ENCODE assay signal across 19 cellular contexts in the genomic region with DNA sequence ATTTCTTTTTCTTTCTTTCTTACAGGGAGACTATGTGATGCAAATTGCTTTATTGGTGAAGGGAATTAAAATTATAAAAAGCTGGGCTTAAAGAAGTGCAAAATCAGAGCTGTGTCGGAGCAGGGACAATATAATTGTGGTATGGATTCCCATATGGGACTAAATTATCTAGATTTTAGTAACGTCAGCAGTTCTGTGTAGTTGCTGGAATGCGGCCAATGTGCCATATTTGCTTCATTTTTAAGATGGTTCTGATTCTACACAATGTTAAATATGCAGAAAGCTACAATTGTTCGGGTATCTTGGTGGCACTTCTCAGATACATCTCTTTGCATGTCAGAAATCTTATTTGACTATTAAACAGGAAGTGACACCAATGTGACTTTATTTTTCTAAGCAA.
DNase-seq lines count a peak whose midpoint lies in the region; ATAC-seq and TF ChIP-seq lines count a peak whose summit lies in the region.
"Had no signal": no experiment of that assay in that cellular context is flagged by ENCODE, and none has a peak within 500 bp of the region (broad histone marks: within the 10 kb centered on the region; RNA-seq: fewer than 3 reads in every experiment).

No MANE protein-coding gene starts in this region.

- no peak overlapping the region for H2BK120ac ChIP-seq in IMR-90 (ENCODE audit: low read depth, low read length)

- POLR2A ChIA-PET in A673 (lab: Charles Lee; ENCODE audit: low non-redundant PET) (interaction anchor here (0.7 kb wide), 1 partner anchor 10 kb away, joined by 6 read pairs; no protein-coding TSS in a partner anchor), IMR-90 (lab: Charles Lee; ENCODE audit: unreplicated experiment) (no interaction called here)

- TF ChIP-seq CTCF in A673 (conservative IDR thresholded peaks at IDR 0.05; ENCODE audit: low read depth, low read length), result no peak
- TF ChIP-seq CTCF in IMR-90 (conservative IDR thresholded peaks at IDR 0.05; ENCODE audit: low read depth, low read length), result no peak
- TF ChIP-seq CTCF in cardiac fibroblast (IDR thresholded peaks at IDR 0.05; ENCODE audit: low read depth, low read length), result no peak
- no peak for TF ChIP-seq CTCF in GM13976 (IDR thresholded peaks at IDR 0.05; ENCODE audit: borderline replicate concordance, control extremely low read depth, extremely low read depth, insufficient read depth, missing control alignments)

- H2AK9ac ChIP-seq in IMR-90 (replicated peaks; ENCODE audit: low read depth, low read length, poor library complexity), result no peak overlapping the region

- no peak for TF ChIP-seq RAD21 in IMR-90 (IDR thresholded peaks at IDR 0.05; ENCODE audit: low read length)

- H3K27ac ChIP-seq in A673 (ENCODE audit: low read depth, low read length, poor library complexity, severe bottlenecking) (no peak overlapping the region), IMR-90 (ENCODE audit: insufficient read depth, low read length) (no peak overlapping the region), iPS-18a (ENCODE audit: low read length) (peak overlapping the region; percentile 6)
- H3K27ac ChIP-seq: SJCRH30 had no signal

- no peak overlapping the region for H4K8ac ChIP-seq in IMR-90 (ENCODE audit: low read depth in 2 of 2, low read length in 2 of 2)

- no peak overlapping the region for H3K4me2 ChIP-seq in IMR-90 (ENCODE audit: low read depth, low read length)

- no peak overlapping the region for H4K5ac ChIP-seq in IMR-90 (ENCODE audit: low read depth, low read length)

- H3K27me3 ChIP-seq in A673 (replicated peaks; ENCODE audit: insufficient read depth, low read depth, low read length, poor library complexity) (no peaks in the 10 kb centered on the region), IMR-90 (ENCODE audit: control insufficient read depth, insufficient read depth, low read length) (no peaks in the 10 kb centered on the region), iPS-18a (ENCODE audit: control insufficient read depth, insufficient read depth, low read length) (no peaks in the 10 kb centered on the region)
- H3K27me3 ChIP-seq: SJCRH30 had no signal

- no TSS peak for BruUV-seq in A673 (replicated peaks; lab: Mats Ljungman, UMichigan)
- no TSS peak for BruUV-seq in IMR-90 (replicated peaks; lab: Mats Ljungman, UMichigan)

- H3K9ac ChIP-seq in IMR-90 (ENCODE audit: low read depth, low read length) (no peak overlapping the region), iPS-18a (ENCODE audit: low read length) (no peak overlapping the region)

- no peaks in the 10 kb centered on the region for H3K9me1 ChIP-seq in IMR-90 (ENCODE audit: insufficient read depth, low read length)

- no peaks in the 10 kb centered on the region for H3K36me3 ChIP-seq in A673 (ENCODE audit: insufficient read depth, low read length, poor library complexity, severe bottlenecking)
- no peaks in the 10 kb centered on the region for H3K36me3 ChIP-seq in IMR-90 (ENCODE audit: control insufficient read depth, insufficient read depth, low read length)
- H3K36me3 ChIP-seq in iPS-18a (ENCODE audit: control insufficient read depth, low read depth, low read length), result no peaks in the 10 kb centered on the region
- H3K36me3 ChIP-seq: SJCRH30 had no signal

- CTCF ChIA-PET in A673 (lab: Charles Lee), result no interaction called here
- CTCF ChIA-PET in IMR-90 (lab: Yijun Ruan, JAX), result no interaction called here

- no peak overlapping the region for H3K18ac ChIP-seq in IMR-90 (ENCODE audit: low read depth, low read length)

- no peak overlapping the region for H3K4ac ChIP-seq in IMR-90 (ENCODE audit: low read depth, low read length)

- no peak overlapping the region for H2BK20ac ChIP-seq in IMR-90 (ENCODE audit: low read depth, low read length)

- H2BK5ac ChIP-seq in IMR-90 (ENCODE audit: low read depth, low read length, poor library complexity, severe bottlenecking), result no peak overlapping the region

- H3K23ac ChIP-seq in IMR-90 (ENCODE audit: low read depth, low read length), result no peak overlapping the region

- no peak overlapping the region for H4K91ac ChIP-seq in IMR-90 (ENCODE audit: insufficient read depth, low read depth, low read length)

- ATAC-seq in IMR-90 (ENCODE audit: low read depth), result no peak
- ATAC-seq: GM12878 had no signal

- H3K56ac ChIP-seq in IMR-90 (ENCODE audit: extremely low read depth, insufficient read depth, low read length), result no peak overlapping the region

- dilution Hi-C loops in IMR-90 (cut with HindIII; ENCODE audit: low sequenced_read_pairs, unreplicated experiment), result no loop called here

- in situ Hi-C loops in IMR-90 (cut with MboI; ENCODE audit: low sequenced_read_pairs), result no loop called here
- in situ Hi-C loops in GM13976 (cut with MboI; ENCODE audit: low sequenced_read_pairs, unreplicated experiment), result no loop called here

- H2AK5ac ChIP-seq in IMR-90 (ENCODE audit: low read depth, low read length), result no peak overlapping the region

- H3K14ac ChIP-seq in IMR-90 (replicated peaks; ENCODE audit: low read depth, low read length), result no peak overlapping the region

- DNase-seq in A673 (ENCODE audit: low spot score) (peak; percentile 69), IMR-90 (no peak), cardiac fibroblast (ENCODE audit: low read depth in 2 of 2) (peak; percentile 11 to 12), GM13976 (ENCODE audit: low spot score) (no peak), T-helper 2 cell (no peak)
- no peak for DNase-seq in activated CD4-positive, alpha-beta T cell treated with anti-CD3 and anti-CD28 coated beads for 48 hours
- DNase-seq: CD4-positive, CD25-positive, alpha-beta regulatory T cell; DND-41; HCEC 1CT; Karpas-422; MV-4-11; NCI-H1105 treated with DMSO at 0.1 percent for 48 hours; NCI-H187; NCI-H446 treated with DMSO at 0.1 percent for 48 hours; NCI-H526 treated with DMSO at 0.1 percent for 48 hours; OCI-M1; SJCRH30 had no signal

- intact Hi-C loops in A673 (cut with micrococcal nuclease; ENCODE audit: unreplicated experiment), result no loop called here
- intact Hi-C loops in IMR-90 (cut with micrococcal nuclease), result no loop called here

- no peaks in the 10 kb centered on the region for H3K79me1 ChIP-seq in IMR-90 (ENCODE audit: low read depth in 1 of 2, low read length in 2 of 2)

- H3K9me3 ChIP-seq in A673 (ENCODE audit: low read depth, low read length, poor library complexity, severe bottlenecking), result no peaks in the 10 kb centered on the region
- H3K9me3 ChIP-seq in IMR-90 (ENCODE audit: control insufficient read depth, insufficient read depth, low read length), result no peaks in the 10 kb centered on the region
- H3K9me3 ChIP-seq in iPS-18a (ENCODE audit: control insufficient read depth, low read depth, low read length), result no peaks in the 10 kb centered on the region
- H3K9me3 ChIP-seq: SJCRH30 had no signal

- TF ChIP-seq POLR2A in IMR-90 (IDR thresholded peaks at IDR 0.05; ENCODE audit: low read depth, low read length), result no peak

- WGBS in IMR-90 (ENCODE audit: extremely low coverage in 2 of 2, insufficient read length in 1 of 2), 2 experiments, result 13% methylated on average over 1 of the region's 4 CpGs; no CpG with 5 or more reads in 1 of the 2 experiments

- no peak overlapping the region for H2BK15ac ChIP-seq in IMR-90 (ENCODE audit: low read depth, low read length)

- H3K4me3 ChIP-seq in A673 (ENCODE audit: low read depth, low read length, poor library complexity, severe bottlenecking), result no peak overlapping the region
- no peak overlapping the region for H3K4me3 ChIP-seq in IMR-90 (ENCODE audit: insufficient read depth, low read depth, low read length)
- H3K4me3 ChIP-seq in cardiac fibroblast (replicated peaks in 1 of 2; ENCODE audit: low read depth in 2 of 2, low read length in 2 of 2), result no peak overlapping the region
- no peak overlapping the region for H3K4me3 ChIP-seq in iPS-18a (ENCODE audit: low read length)
- H3K4me3 ChIP-seq: GM12878, SJCRH30 had no signal

- no peak overlapping the region for H2AFZ ChIP-seq in IMR-90 (replicated peaks; ENCODE audit: low read length, poor library complexity)

- H3K4me1 ChIP-seq in A673 (ENCODE audit: insufficient read depth, low read length, poor library complexity, severe bottlenecking) (peaks cover 11% of the 10 kb centered on the region), IMR-90 (ENCODE audit: control insufficient read depth, insufficient read depth, low read length) (no peaks in the 10 kb centered on the region), iPS-18a (ENCODE audit: control insufficient read depth, low read depth, low read length) (peaks cover 45% of the 10 kb centered on the region)

- no peaks in the 10 kb centered on the region for H4K20me1 ChIP-seq in IMR-90 (ENCODE audit: insufficient read depth, low read length)

TF ChIP-seq in IMR-90, 13 proteins besides CTCF, POLR2A, EP300 and RAD21:
- TF ChIP-seq MAFK (IDR thresholded peaks at IDR 0.05; ENCODE audit: low read depth, low read length) (peak; percentile 68), NFE2L2 (IDR thresholded peaks at IDR 0.05; ENCODE audit: low read depth, low read length) (no peak)

Comparison
In these comparisons a context has a peak if more than half of its experiments do, and no peak if none do; other contexts are left out.
1. DNase-seq: peak in A673 (single experiment) and cardiac fibroblast (2 of 2); none in IMR-90 (single experiment), GM13976 (single experiment), activated CD4-positive, alpha-beta T cell treated with anti-CD3 and anti-CD28 coated beads for 48 hours (single experiment) and T-helper 2 cell (0 of 5).